24 cellular contexts compared by ENCODE assay signal in genomic region chr18:32918692-32919250, GRCh38.
DNase-seq lines count a peak whose midpoint lies in the region; ATAC-seq, FAIRE-seq and TF ChIP-seq lines count a peak whose summit lies in the region.
"Had no signal": no experiment of that assay in that cellular context is flagged by ENCODE, and none has a peak within 500 bp of the region (broad histone marks: within the 10 kb centered on the region; RNA-seq: fewer than 3 reads in every experiment).

No MANE protein-coding gene starts in this region.

- peaks cover 25% of the 10 kb centered on the region for H3K4me1 Mint-ChIP-seq in memory B cell
- H3K4me1 Mint-ChIP-seq in CD14-positive monocyte = peaks cover 20% of the 10 kb centered on the region
- H3K4me1 Mint-ChIP-seq: CD4-positive, CD25-positive, alpha-beta regulatory T cell had no signal

- H3K27ac Mint-ChIP-seq in memory B cell (peak overlapping the region; percentile 70), CD14-positive monocyte (no peak overlapping the region)
- H3K27ac Mint-ChIP-seq: T-cell had no signal

- peak overlapping the region; percentile 6 for H3K4me3 ChIP-seq in OCI-LY1 (ENCODE audit: low read depth, low read length, poor library complexity, severe bottlenecking)
- H3K4me3 ChIP-seq: GM23248 had no signal

- no peaks in the 10 kb centered on the region for H3K36me3 ChIP-seq in OCI-LY1 (ENCODE audit: insufficient read depth, low read length)

- H3K9ac ChIP-seq in OCI-LY1 (ENCODE audit: low read length) = peak overlapping the region; percentile 21
- H3K9ac ChIP-seq: GM23248, SK-N-SH had no signal

- no peaks in the 10 kb centered on the region for H3K79me2 ChIP-seq in OCI-LY1 (ENCODE audit: insufficient read depth, low read length)

- H3K9me3 Mint-ChIP-seq in memory B cell = no peaks in the 10 kb centered on the region
- H3K9me3 Mint-ChIP-seq in CD14-positive monocyte = peaks cover 0 to 2% (median 0%) of the 10 kb centered on the region in 7 donors

- no peaks in the 10 kb centered on the region for H3K27me3 ChIP-seq in OCI-LY1 (ENCODE audit: insufficient read depth, low read length)

- H3K27ac ChIP-seq in OCI-LY1 (ENCODE audit: low read depth, low read length, poor library complexity, severe bottlenecking) = peak overlapping the region; percentile 58
- H3K27ac ChIP-seq: GM23248 had no signal

- H3F3A ChIP-seq in OCI-LY1 (ENCODE audit: insufficient read depth, low read length) = no peaks in the 10 kb centered on the region

- peak overlapping the region; percentile 76 for H2AFZ ChIP-seq in OCI-LY1 (ENCODE audit: low read length)
- H2AFZ ChIP-seq: GM23248 had no signal

- TF ChIP-seq CTCF in D721Med (IDR thresholded peaks at IDR 0.05; ENCODE audit: insufficient read depth, missing control alignments) (no peak), OCI-LY1 (IDR thresholded peaks at IDR 0.05; ENCODE audit: low read length) (no peak), CD14-positive monocyte (IDR thresholded peaks at IDR 0.05) (no peak)

- H3K4me3 Mint-ChIP-seq in memory B cell (peak overlapping the region; percentile 4), CD14-positive monocyte (peak overlapping the region in 1 of 2 donors; percentile 8)
- H3K4me3 Mint-ChIP-seq: CD4-positive, CD25-positive, alpha-beta regulatory T cell; T-cell had no signal

- H3K36me3 Mint-ChIP-seq in memory B cell = no peaks in the 10 kb centered on the region
- no peaks in the 10 kb centered on the region for H3K36me3 Mint-ChIP-seq in CD14-positive monocyte
- H3K36me3 Mint-ChIP-seq: CD4-positive, CD25-positive, alpha-beta regulatory T cell; T-cell had no signal

- H3K4me1 ChIP-seq in OCI-LY1 (ENCODE audit: insufficient read depth, low read length, severe bottlenecking) = peaks cover 31% of the 10 kb centered on the region

- DNase-seq in D721Med (ENCODE audit: insufficient read length, low spot score) (no peak), memory B cell (ENCODE audit: low spot score in 2 of 2) (no peak), CD14-positive monocyte (ENCODE audit: low spot score) (no peak)
- DNase-seq in stimulated activated CD4-positive, alpha-beta T cell treated with anti-CD3 and anti-CD28 coated beads, Interleukin-15, amount 100 ng/mL, for 24 hours = no peak
- DNase-seq in stimulated activated naive CD8-positive, alpha-beta T cell treated with anti-CD3 and anti-CD28 coated beads, Interleukin-15, Interleukin-2, amounts not matched to agents 100 U/mL and 50 U/mL, for 24 hours = no peak
- DNase-seq: CD4-positive, CD25-positive, alpha-beta regulatory T cell; DMS53; GM23248; KG1; NCI-H1048; NCI-H146; NCI-H2081; NCI-H510A; NCI-H774; SK-N-SH; T-cell had no signal

- ATAC-seq in GM19463 (IDR thresholded peaks at IDR 0.05; ENCODE audit: unreplicated experiment) = peak; percentile 33
- no peak for ATAC-seq in memory B cell (ENCODE audit: low read depth)
- no peak for ATAC-seq in stimulated activated naive CD8-positive, alpha-beta T cell treated with anti-CD3 and anti-CD28 coated beads, Interleukin-15, Interleukin-2, amounts not matched to agents 100 U/mL and 50 U/mL, for 24 hours
- no peak for ATAC-seq in HG02571 (IDR thresholded peaks at IDR 0.05; ENCODE audit: unreplicated experiment)
- ATAC-seq: HCT116, Panc1, Right ventricle myocardium inferior, T-cell had no signal

- H4K20me1 ChIP-seq in OCI-LY1 (ENCODE audit: insufficient read depth, low read length) = no peaks in the 10 kb centered on the region

- intact Hi-C loops in CD14-positive monocyte (cut with micrococcal nuclease) = no loop called here

- H3K9me2 ChIP-seq in OCI-LY1 (ENCODE audit: low read depth, low read length) = no peaks in the 10 kb centered on the region
- H3K9me2 ChIP-seq: SK-N-SH had no signal

- FAIRE-seq in D721Med (lab: Jason Lieb, UNC) = peak; percentile 72
- FAIRE-seq: GM18507, HepG2 had no signal

- H3K9me3 ChIP-seq in OCI-LY1 (ENCODE audit: low read length) = no peaks in the 10 kb centered on the region
- H3K9me3 ChIP-seq: SK-N-SH had no signal

- H3K27me3 Mint-ChIP-seq in memory B cell (no peaks in the 10 kb centered on the region), CD14-positive monocyte (ENCODE audit: low read depth in 3 of 3) (peaks cover 0 to 12% (median 8%) of the 10 kb centered on the region in 3 donors)
- H3K27me3 Mint-ChIP-seq: CD4-positive, CD25-positive, alpha-beta regulatory T cell; T-cell had no signal

- H3K4me2 ChIP-seq in OCI-LY1 (ENCODE audit: low read length) = peak overlapping the region; percentile 44
- H3K4me2 ChIP-seq: SK-N-SH had no signal
